Comparison of ENCODE assay signal across 1 cellular context in the genomic region with DNA sequence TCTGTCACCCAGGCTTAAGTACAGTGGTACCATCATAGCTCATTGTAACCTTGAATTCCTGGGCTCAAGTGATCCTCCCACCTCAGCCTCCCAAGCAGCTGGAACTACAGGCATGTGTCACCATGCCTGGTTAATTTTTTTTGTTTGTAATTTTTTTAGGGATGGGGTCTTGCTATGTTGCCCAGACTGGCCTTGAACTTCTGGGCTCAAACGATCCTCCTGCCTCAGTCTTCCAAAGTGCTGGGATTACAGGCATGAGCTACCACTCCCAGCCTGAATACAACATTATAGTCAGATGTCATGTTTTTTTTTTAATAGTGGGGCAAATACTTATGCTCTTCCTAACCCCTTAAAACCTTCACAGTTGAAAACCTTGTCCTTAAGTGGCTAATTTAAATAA. TPM values are rescaled to one million over a fixed set of nuclear protein-coding genes. Genes with fewer than 3 reads are reported as not detected.
"Had no signal": no experiment of that assay in that cellular context is flagged by ENCODE, and none has a peak within 500 bp of the region (broad histone marks: within the 10 kb centered on the region; RNA-seq: fewer than 3 reads in every experiment).

No MANE protein-coding gene starts in this region.

RNA-seq across cellular contexts. Expression of gene HACD1, which starts 27.9 kb away (rescaled TPM):
- total RNA-seq: T-helper 1 cell treated with Interleukin-12 subunit alpha and Interleukin-12 subunit beta and Interleukin-4 antibody, amounts not matched to agents 30 ng/mL and 1 ng/mL, for 36 hours had no signal
